In the genomic region with DNA sequence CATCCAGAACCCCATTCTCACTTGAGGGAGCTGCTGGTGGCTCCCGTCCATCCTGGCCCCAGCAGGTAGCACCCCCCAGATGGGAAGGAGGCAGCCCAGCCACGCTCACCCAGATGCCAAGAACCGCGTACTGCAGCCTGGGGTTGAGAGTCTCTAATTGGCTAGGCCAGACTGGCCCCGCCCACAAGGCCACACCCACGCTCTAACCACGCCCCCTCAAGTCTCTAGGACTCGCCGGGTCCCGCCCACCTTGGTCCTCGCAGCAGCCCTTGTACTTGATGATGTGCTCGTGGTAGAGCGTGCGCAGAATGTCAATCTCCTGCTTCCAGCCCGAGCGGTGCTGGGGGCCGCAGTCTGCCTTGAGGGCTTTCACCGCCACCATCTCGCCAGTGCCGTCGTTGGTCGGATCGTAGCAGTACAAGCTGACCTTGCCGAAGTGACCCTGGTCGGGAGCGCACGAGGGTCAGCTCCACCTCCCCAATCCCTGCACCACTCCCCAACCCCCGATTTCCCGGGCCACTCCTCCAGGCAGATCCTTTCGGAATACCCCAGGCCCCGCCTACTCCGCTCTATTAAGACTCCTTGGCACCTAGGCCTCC, we compare ENCODE assay signal across 8 cellular contexts. TPM values are rescaled to one million over a fixed set of nuclear protein-coding genes. Genes with fewer than 3 reads are reported as not detected.
DNase-seq lines count a peak whose midpoint lies in the region; ATAC-seq lines count a peak whose summit lies in the region.

No MANE protein-coding gene starts in this region.

- WGBS in right cardiac atrium = 64% methylated on average over 32 of the region's 32 CpGs

- no peaks in the 10 kb centered on the region for H3K27me3 ChIP-seq in right cardiac atrium (ENCODE audit: control insufficient read depth, insufficient read depth)

- H3K9me3 ChIP-seq in right cardiac atrium (ENCODE audit: control insufficient read depth, low read length) = no peaks in the 10 kb centered on the region

- no peak overlapping the region for H3K4me3 ChIP-seq in right cardiac atrium (ENCODE audit: low read length)

- intact Hi-C loops in right cardiac atrium (cut with DNase I) = no loop called here

- DNase-seq in DMS 273 (lab: John Stamatoyannopoulos, UW; ENCODE audit: unreplicated experiment) (peak; percentile 29), DMS 273 treated with DMSO at 0.1 percent for 48 hours (lab: John Stamatoyannopoulos, UW) (no peak), right cardiac atrium (peak; percentile 83 to 94 (median 90)), NCI-H226 (no peak)
- peak; percentile 80 for DNase-seq in activated CD8-positive, alpha-beta memory T cell treated with anti-CD3 and anti-CD28 coated beads, Interleukin-2, amount 50 U/mL, for 48 hours
- peak; percentile 45 for DNase-seq in stimulated activated CD8-positive, alpha-beta memory T cell treated with anti-CD3 and anti-CD28 coated beads, Interleukin-4, amount 100 ng/mL, for 24 hours (ENCODE audit: low read depth)

- no peaks in the 10 kb centered on the region for H3K4me1 ChIP-seq in right cardiac atrium (ENCODE audit: control insufficient read depth, insufficient read depth, low read length)

- peak overlapping the region; percentile 45 for H3K27ac ChIP-seq in right cardiac atrium (ENCODE audit: low read length)

- ATAC-seq in right cardiac atrium (peak; percentile 77 to 84), HG03095 (IDR thresholded peaks at IDR 0.05; ENCODE audit: unreplicated experiment) (no peak), GM18502 (IDR thresholded peaks at IDR 0.05; ENCODE audit: poor library complexity, unreplicated experiment) (no peak)

RNA-seq across cellular contexts. Expression of a gene that starts 14.5 kb away (rescaled TPM):
- total RNA-seq in right cardiac atrium = 10 to 100 TPM; 16.0 to 20.6 (median 17.8) TPM
- 7.2 TPM for polyA plus RNA-seq in right cardiac atrium

RNA-seq across cellular contexts. Expression of a gene that starts 20.6 kb away (rescaled TPM):
- 10 to 100 TPM; 13.9 to 20.1 (median 15.1) TPM for total RNA-seq in right cardiac atrium
- 9.8 TPM for polyA plus RNA-seq in right cardiac atrium

RNA-seq across cellular contexts. Expression of a gene that starts 26.5 kb away (rescaled TPM):
- total RNA-seq in right cardiac atrium = 10 to 100 TPM; 56.3 to 77.0 (median 73.4) TPM
- 71.6 TPM for polyA plus RNA-seq in right cardiac atrium

RNA-seq across cellular contexts. Expression of a gene that starts 38.1 kb away (rescaled TPM):
- 10 to 100 TPM; 13.2 to 20.7 (median 16.7) TPM for total RNA-seq in right cardiac atrium
- 27.7 TPM for polyA plus RNA-seq in right cardiac atrium

RNA-seq across cellular contexts. Expression of a gene that starts 44.3 kb away (rescaled TPM):
- total RNA-seq in right cardiac atrium = 1 to 10 TPM in 1 of 4 donors, under 1 TPM in 3; 0.80 to 1.3 (median 0.84) TPM
- polyA plus RNA-seq in right cardiac atrium = 0.68 TPM

Comparison
In these comparisons a context has a peak if more than half of its experiments do, and no peak if none do; other contexts are left out.
1. DNase-seq: peak in DMS 273 (single experiment), activated CD8-positive, alpha-beta memory T cell treated with anti-CD3 and anti-CD28 coated beads, Interleukin-2, amount 50 U/mL, for 48 hours (single experiment), right cardiac atrium (3 of 3) and stimulated activated CD8-positive, alpha-beta memory T cell treated with anti-CD3 and anti-CD28 coated beads, Interleukin-4, amount 100 ng/mL, for 24 hours (single experiment); none in DMS 273 treated with DMSO at 0.1 percent for 48 hours (single experiment) and NCI-H226 (single experiment).
2. ATAC-seq: peak in right cardiac atrium (2 of 2); none in HG03095 (single experiment) and GM18502 (single experiment).